ENCODE assay signal across 30 cellular contexts in genomic region chr10:112231602-112232001, GRCh38. TPM values are rescaled to one million over a fixed set of nuclear protein-coding genes. Genes with fewer than 3 reads are reported as not detected.
A peak's percentile ranks its signal among the peaks of the same experiment; 100 is the strongest.
DNase-seq lines count a peak whose midpoint lies in the region; ATAC-seq, FAIRE-seq and TF ChIP-seq lines count a peak whose summit lies in the region.
"Had no signal": no experiment of that assay in that cellular context is flagged by ENCODE, and none has a peak within 500 bp of the region (broad histone marks: within the 10 kb centered on the region; RNA-seq: fewer than 3 reads in every experiment).

No MANE protein-coding gene starts in this region.

- DNase-seq in HepG2 (ENCODE audit: low spot score) (no peak), right lobe of liver (no peak), K562 (ENCODE audit: extremely low read depth in 1 of 4, low spot score in 3 of 4) (no peak), gastrocnemius medialis (no peak), iPS-NIHi11 (ENCODE audit: low spot score) (no peak)
- no peak for DNase-seq in activated CD8-positive, alpha-beta T cell treated with anti-CD3 and anti-CD28 coated beads for 36 hours
- DNase-seq: CD4-positive, alpha-beta T cell; DMS53; GOT3; HFFc6; KBM-7; MG63; NCI-H1105 treated with DMSO at 0.1 percent for 48 hours; NCI-H2029; NCI-H2227 treated with DMSO at 0.1 percent for 48 hours; NCI-H69; PC-9 had no signal

- peak overlapping the region in 1 of 3 experiments; percentile 4; a peak in 2 of 6 replicates for H3K4me3 ChIP-seq in HepG2 (replicated peaks in 1 of 3; ENCODE audit: insufficient read depth in 1 of 3, low read depth in 2 of 3, low read length in 3 of 3)
- no peak overlapping the region for H3K4me3 ChIP-seq in right lobe of liver
- H3K4me3 ChIP-seq in K562 = no peak overlapping the region
- no peak overlapping the region for H3K4me3 ChIP-seq in gastrocnemius medialis
- H3K4me3 ChIP-seq: BLaER1, HAP-1, MG63, PC-9, SJCRH30 had no signal

- 39% methylated on average over 6 of the region's 6 CpGs for WGBS in HepG2 (ENCODE audit: low lambda C conversion rate)
- 29% methylated on average over 6 of the region's 6 CpGs for WGBS in right lobe of liver (ENCODE audit: insufficient coverage, low coverage, low lambda C conversion rate, missing lambda C conversion rate)
- WGBS in K562 (ENCODE audit: insufficient coverage, low coverage, missing lambda C conversion rate) = 4% methylated on average over 6 of the region's 6 CpGs

- no peak for TF ChIP-seq EP300 in HepG2 (IDR thresholded peaks at IDR 0.05; ENCODE audit: low read depth in 2 of 2, low read length in 2 of 2)
- TF ChIP-seq EP300 in HepG2 (CRISPR knock-in tag; IDR thresholded peaks at IDR 0.05; ENCODE audit: borderline replicate concordance) = no peak
- TF ChIP-seq EP300 in K562 (IDR thresholded peaks at IDR 0.05; ENCODE audit: low read length) = no peak

- intact Hi-C loops in HepG2 (cut with micrococcal nuclease; ENCODE audit: unreplicated experiment) (no loop called here), right lobe of liver (cut with DNase I) (no loop called here), K562 (cut with micrococcal nuclease) (no loop called here), gastrocnemius medialis (cut with DNase I; ENCODE audit: low total_unique reads) (no loop called here)
- intact Hi-C loops in activated CD8-positive, alpha-beta T cell treated with anti-CD3 and anti-CD28 coated beads for 36 hours (cut with micrococcal nuclease) = no loop called here

- H3K27me3 Mint-ChIP-seq in activated CD8-positive, alpha-beta T cell treated with anti-CD3 and anti-CD28 coated beads for 36 hours = peaks cover 8% of the 10 kb centered on the region

- ATAC-seq in HepG2 (peak; percentile 18; the same call in 1 of the 3 replicates), right lobe of liver (no peak), K562 (no peak), gastrocnemius medialis (peak; percentile 61 to 77), GM21619 (IDR thresholded peaks at IDR 0.05; ENCODE audit: unreplicated experiment) (no peak)
- no peak for ATAC-seq in activated CD8-positive, alpha-beta T cell treated with anti-CD3 and anti-CD28 coated beads for 36 hours
- ATAC-seq: Right ventricle myocardium inferior had no signal

- peak overlapping the region; percentile 30 for H3K4me2 ChIP-seq in HepG2 (ENCODE audit: low read depth, low read length)
- no peak overlapping the region for H3K4me2 ChIP-seq in K562 (ENCODE audit: insufficient read depth, low read length)
- H3K4me2 ChIP-seq: BLaER1, PC-9 had no signal

- FAIRE-seq in HepG2 (lab: Jason Lieb, UNC) (no peak), K562 (lab: Jason Lieb, UNC) (no peak)
- FAIRE-seq: D721Med, GM18507 had no signal

- no peaks in the 10 kb centered on the region for H3K36me3 ChIP-seq in HepG2 (replicated peaks in 1 of 2; ENCODE audit: control insufficient read depth in 1 of 2, insufficient read depth in 2 of 2, low read length in 2 of 2)
- no peaks in the 10 kb centered on the region for H3K36me3 ChIP-seq in right lobe of liver
- H3K36me3 ChIP-seq in K562 (ENCODE audit: control insufficient read depth, insufficient read depth, low read length) = no peaks in the 10 kb centered on the region
- H3K36me3 ChIP-seq in gastrocnemius medialis = no peaks in the 10 kb centered on the region
- H3K36me3 ChIP-seq: BLaER1, HAP-1, MG63, SJCRH30 had no signal

- TF ChIP-seq POLR2A in HepG2 (IDR thresholded peaks at IDR 0.05; ENCODE audit: insufficient read depth in 1 of 2, low read depth in 2 of 2, low read length in 2 of 2) (0 out of 4 replicates have a peak, but pooled peaks of 1 of the 2 experiments have one; percentile 21), right lobe of liver (IDR thresholded peaks at IDR 0.05) (no peak), K562 (conservative IDR thresholded peaks at IDR 0.05) (no peak), gastrocnemius medialis (IDR thresholded peaks at IDR 0.05) (no peak)

- no peaks in the 10 kb centered on the region for H3K36me3 Mint-ChIP-seq in activated CD8-positive, alpha-beta T cell treated with anti-CD3 and anti-CD28 coated beads for 36 hours (ENCODE audit: low read depth)

- H3K27ac Mint-ChIP-seq in activated CD8-positive, alpha-beta T cell treated with anti-CD3 and anti-CD28 coated beads for 36 hours = no peak overlapping the region
- H3K27ac Mint-ChIP-seq: CD4-positive, alpha-beta T cell had no signal

- TF ChIP-seq CTCF in HepG2 (CRISPR knock-in tag; IDR thresholded peaks at IDR 0.05) = no peak
- TF ChIP-seq CTCF in right lobe of liver (IDR thresholded peaks at IDR 0.05) = no peak
- no peak for TF ChIP-seq CTCF in K562 (IDR thresholded peaks at IDR 0.05 in 2 of 3, conservative IDR thresholded peaks at IDR 0.05 in 1 of 3; ENCODE audit: insufficient read depth in 2 of 3, low read depth in 1 of 3, low read length in 3 of 3)
- no peak for TF ChIP-seq CTCF in gastrocnemius medialis (IDR thresholded peaks at IDR 0.05 in 4 of 5, conservative IDR thresholded peaks at IDR 0.05 in 1 of 5)
- TF ChIP-seq CTCF in activated CD8-positive, alpha-beta T cell treated with anti-CD3 and anti-CD28 coated beads for 36 hours (IDR thresholded peaks at IDR 0.05) = no peak

- H3K27ac ChIP-seq in HepG2 (ENCODE audit: extremely low read length, insufficient read depth, low read length) (peak overlapping the region; percentile 52), right lobe of liver (no peak overlapping the region), K562 (ENCODE audit: extremely low read depth, low read depth, low read length) (no peak overlapping the region), gastrocnemius medialis (peak overlapping the region; percentile 15 to 44 (median 29))
- H3K27ac ChIP-seq: BLaER1, PC-9, SJCRH30 had no signal

- H3K27me3 ChIP-seq in HepG2 (ENCODE audit: control insufficient read depth in 1 of 2, insufficient read depth in 2 of 2, low read length in 2 of 2) (no peaks in the 10 kb centered on the region; a peak in 1 of 5 replicates), right lobe of liver (no peaks in the 10 kb centered on the region), K562 (ENCODE audit: control insufficient read depth in 2 of 2, insufficient read depth in 2 of 2, low read length in 2 of 2) (peaks cover 0 to 12% of the 10 kb centered on the region in 2 experiments; a peak in 2 of 5 replicates), gastrocnemius medialis (no peaks in the 10 kb centered on the region)
- H3K27me3 ChIP-seq: BLaER1, MG63, SJCRH30 had no signal

- H3K9me3 ChIP-seq in HepG2 (ENCODE audit: low read length) (no peaks in the 10 kb centered on the region), right lobe of liver (no peaks in the 10 kb centered on the region), K562 (replicated peaks; ENCODE audit: control insufficient read depth, insufficient read depth, low read depth, low read length) (no peaks in the 10 kb centered on the region), gastrocnemius medialis (no peaks in the 10 kb centered on the region)
- H3K9me3 ChIP-seq: HAP-1, MG63, SJCRH30 had no signal

- POLR2A ChIA-PET in HepG2 (lab: Yijun Ruan, JAX) (interaction anchor here (0.9 to 2.6 kb wide), 8 partner anchors 8 to 72 kb away, joined by 3 to 19 read pairs (median 4); no protein-coding TSS in a partner anchor), K562 (lab: Yijun Ruan, JAX) (no interaction called here)
- POLR2A ChIA-PET in activated CD8-positive, alpha-beta T cell treated with anti-CD3 and anti-CD28 coated beads for 36 hours (lab: Charles Lee) = no interaction called here

- in situ Hi-C loops in HepG2 (cut with HindIII; ENCODE audit: extremely low pct_ligation_motif_present, low pct_unique_long_range_greater_than_20kb) (no loop called here), K562 (cut with MboI) (no loop called here), gastrocnemius medialis (cut with MboI; ENCODE audit: low sequenced_read_pairs in 4 of 4) (no loop called here)

- peak overlapping the region; percentile 46 for H2AFZ ChIP-seq in HepG2 (ENCODE audit: low read length)
- no peak overlapping the region for H2AFZ ChIP-seq in K562 (ENCODE audit: low read depth, low read length)
- H2AFZ ChIP-seq: PC-9 had no signal

- H3K9me3 Mint-ChIP-seq in activated CD8-positive, alpha-beta T cell treated with anti-CD3 and anti-CD28 coated beads for 36 hours = no peaks in the 10 kb centered on the region
- H3K9me3 Mint-ChIP-seq: CD4-positive, alpha-beta T cell; HFFc6 had no signal

- H3K9me1 ChIP-seq in K562 (ENCODE audit: control insufficient read depth, insufficient read depth, low read length) = no peaks in the 10 kb centered on the region

- no peaks in the 10 kb centered on the region for H4K20me1 ChIP-seq in HepG2 (ENCODE audit: insufficient read depth, low read length)
- no peaks in the 10 kb centered on the region for H4K20me1 ChIP-seq in K562 (replicated peaks; ENCODE audit: control insufficient read depth, insufficient read depth, low read length)
- H4K20me1 ChIP-seq: BLaER1 had no signal

- no TSS peak for BruUV-seq in HepG2 (replicated peaks; lab: Mats Ljungman, UMichigan)
- no TSS peak for BruUV-seq in K562 (replicated peaks; lab: Mats Ljungman, UMichigan)

- CTCF ChIA-PET in HepG2 (lab: Yijun Ruan, JAX; ENCODE audit: low intra/inter-chr PET ratio, low total read pairs) = no interaction called here
- CTCF ChIA-PET in K562 (lab: Yijun Ruan, JAX; ENCODE audit: low intra/inter-chr PET ratio) = no interaction called here
- CTCF ChIA-PET in activated CD8-positive, alpha-beta T cell treated with anti-CD3 and anti-CD28 coated beads for 36 hours (lab: Charles Lee) = no interaction called here

- H3K4me1 ChIP-seq in HepG2 (ENCODE audit: insufficient read depth, low read length) (peaks cover 79% of the 10 kb centered on the region), right lobe of liver (peaks cover 0 to 36% (median 7%) of the 10 kb centered on the region in 4 donors), K562 (replicated peaks in 1 of 2; ENCODE audit: control insufficient read depth in 2 of 2, insufficient read depth in 2 of 2, low read length in 2 of 2) (no peaks in the 10 kb centered on the region), gastrocnemius medialis (peaks cover 6 to 14% of the 10 kb centered on the region in 2 donors)
- H3K4me1 ChIP-seq: BLaER1, HAP-1 had no signal

- peaks cover 15% of the 10 kb centered on the region for H3K79me2 ChIP-seq in HepG2 (ENCODE audit: insufficient read depth, low read length)
- no peaks in the 10 kb centered on the region for H3K79me2 ChIP-seq in K562 (ENCODE audit: control insufficient read depth, insufficient read depth, low read length)

- TF ChIP-seq RAD21 in HepG2 (CRISPR knock-in tag; IDR thresholded peaks at IDR 0.05) (no peak), K562 (CRISPR knock-in tag; conservative IDR thresholded peaks at IDR 0.05 in 1 of 2, IDR thresholded peaks at IDR 0.05 in 1 of 2) (no peak)

- H3K4me3 Mint-ChIP-seq in activated CD8-positive, alpha-beta T cell treated with anti-CD3 and anti-CD28 coated beads for 36 hours = no peak overlapping the region
- H3K4me3 Mint-ChIP-seq: CD4-positive, alpha-beta T cell; HFFc6 had no signal

- H3K9ac ChIP-seq in HepG2 (ENCODE audit: insufficient read depth, low read depth, low read length) (peak overlapping the region; percentile 19; the same call in 1 of the 2 replicates), K562 (ENCODE audit: insufficient read depth in 1 of 2, low read depth in 2 of 2, low read length in 2 of 2) (no peak overlapping the region)
- H3K9ac ChIP-seq: BLaER1 had no signal

- H3K4me1 Mint-ChIP-seq in activated CD8-positive, alpha-beta T cell treated with anti-CD3 and anti-CD28 coated beads for 36 hours (ENCODE audit: low read depth) = no peaks in the 10 kb centered on the region

RNA-seq across cellular contexts. Expression of gene GPAM, which starts 48.0 kb away (rescaled TPM):
- 130 and 140 TPM in 2 replicates for total RNA-seq in HepG2 (2016; rRNA removed; fragmentation: Illumina TruSeq; extraction: Trizol)
- 19.1 and 21.3 TPM in 2 replicates for total RNA-seq in HepG2 (2016; cell fraction: cytosol; rRNA removed; fragmentation: Illumina TruSeq; extraction: Trizol; ENCODE audit: low read depth)
- 132 and 135 TPM in 2 replicates for total RNA-seq in HepG2 (2016; cell fraction: insoluble cytoplasmic fraction; rRNA removed; fragmentation: Illumina TruSeq; extraction: Trizol)
- 47.4 and 55.1 TPM in 2 replicates for total RNA-seq in HepG2 (2016; cell fraction: membrane; rRNA removed; fragmentation: Illumina TruSeq; extraction: Trizol)
- total RNA-seq in HepG2 (2016; cell fraction: nucleus; rRNA removed; fragmentation: Illumina TruSeq; extraction: Trizol) = 251 and 257 TPM in 2 replicates
- polyA plus RNA-seq in HepG2 (2011; rRNA removed) = 36.8 and 43.0 TPM in 2 replicates
- polyA plus RNA-seq in HepG2 (2011; cell fraction: cytosol; rRNA removed) = 14.4 and 28.4 TPM in 2 replicates
- polyA plus RNA-seq in HepG2 (2011; cell fraction: nucleus; rRNA removed) = 39.1 and 57.9 TPM in 2 replicates
- 53.4 and 86.4 TPM in 2 replicates for polyA plus RNA-seq in HepG2 (2012)
- polyA plus RNA-seq in HepG2 (2016; cell fraction: cytosol; fragmentation: Illumina TruSeq; extraction: Trizol; ENCODE audit: low read depth) = 5.1 and 5.7 TPM in 2 replicates
- polyA plus RNA-seq in HepG2 (2016; cell fraction: insoluble cytoplasmic fraction; fragmentation: Illumina TruSeq; extraction: Trizol; ENCODE audit: low read depth) = 57.8 and 65.3 TPM in 2 replicates
- polyA plus RNA-seq in HepG2 (2016; cell fraction: membrane; fragmentation: Illumina TruSeq; extraction: Trizol; ENCODE audit: low read depth) = 14.2 and 17.2 TPM in 2 replicates
- 165 and 177 TPM in 2 replicates for polyA plus RNA-seq in HepG2 (2016; cell fraction: nucleus; fragmentation: Illumina TruSeq; extraction: Trizol; ENCODE audit: insufficient read depth, low read depth)
- 18.6 and 65.9 TPM in 2 replicates for polyA minus RNA-seq in HepG2 (2011; rRNA and poly(A)+ RNA removed; ENCODE audit: low replicate concordance)
- polyA minus RNA-seq in HepG2 (2011; cell fraction: cytosol; rRNA and poly(A)+ RNA removed) = 23.7 and 35.7 TPM in 2 replicates
- 174 and 229 TPM in 2 replicates for polyA minus RNA-seq in HepG2 (2011; cell fraction: nucleus; rRNA and poly(A)+ RNA removed)
- 100 to 1,000 TPM in 2 of 6 experiments, 10 to 100 TPM in 4; 78.8 to 340 (median 90.3) TPM for total RNA-seq in right lobe of liver
- total RNA-seq in K562 (2011; cell fraction: chromatin; rRNA removed; ENCODE audit: low replicate concordance) = 6.7 and 13.0 TPM in 2 replicates
- total RNA-seq in K562 (2011; cell fraction: nucleolus; rRNA removed) = 4.3 and 4.5 TPM in 2 replicates
- total RNA-seq in K562 (2011; cell fraction: nucleoplasm; rRNA removed) = 7.0 and 10.5 TPM in 2 replicates
- total RNA-seq in K562 (2014; rRNA removed) = 3.9 and 4.3 TPM in 2 replicates
- 7.4 and 8.1 TPM in 2 replicates for total RNA-seq in K562 (2014; rRNA removed; fragmentation: Illumina TruSeq; extraction: Trizol)
- total RNA-seq in K562 (2015; rRNA removed; fragmentation: Illumina TruSeq; extraction: Trizol) = 7.0 and 7.5 TPM in 2 replicates
- total RNA-seq in K562 (2021) = 7.2 and 8.0 TPM in 2 replicates
- polyA plus RNA-seq in K562 (2011; rRNA removed) = 5.3 and 7.1 TPM in 2 replicates
- polyA plus RNA-seq in K562 (2011; cell fraction: cytosol; rRNA removed) = 1.9 and 2.6 TPM in 2 replicates
- polyA plus RNA-seq in K562 (2011; cell fraction: nucleus; rRNA removed) = 6.6 and 8.9 TPM in 2 replicates
- polyA plus RNA-seq in K562 (2012) = 2.0 and 3.4 TPM in 2 replicates
- 4.8 and 5.5 TPM in 2 replicates for polyA plus RNA-seq in K562 (2014; fragmentation: Illumina TruSeq; extraction: Trizol)
- polyA plus RNA-seq in K562 (2014; fragmentation: Nextera tagmentation; extraction: Ambion mirVana) = 1 to 10 TPM; 3.5 to 4.6 TPM
- polyA plus RNA-seq in K562 (2014; rRNA removed) = 3.9 and 4.0 TPM in 2 replicates
- 11.2 and 11.7 TPM in 2 replicates for polyA minus RNA-seq in K562 (2011; rRNA and poly(A)+ RNA removed)
- polyA minus RNA-seq in K562 (2011; cell fraction: cytosol; rRNA and poly(A)+ RNA removed) = 2.7 and 3.8 TPM in 2 replicates
- polyA minus RNA-seq in K562 (2011; cell fraction: nucleus; rRNA and poly(A)+ RNA removed) = 6.1 and 10.1 TPM in 2 replicates
- total RNA-seq in gastrocnemius medialis = 1 to 10 TPM; 4.0 to 9.0 (median 4.6) TPM
- total RNA-seq in activated CD8-positive, alpha-beta T cell treated with anti-CD3 and anti-CD28 coated beads for 36 hours = 1 to 10 TPM; 7.4 to 8.6 TPM

RNA-seq across cellular contexts. Expression of gene TECTB, which starts 51.6 kb away (rescaled TPM):
- total RNA-seq in HepG2 (2016; rRNA removed; fragmentation: Illumina TruSeq; extraction: Trizol) = 1.3 and 1.8 TPM in 2 replicates
- total RNA-seq in HepG2 (2016; cell fraction: cytosol; rRNA removed; fragmentation: Illumina TruSeq; extraction: Trizol; ENCODE audit: low read depth) = 0.61 and 0.71 TPM in 2 replicates
- 1.5 and 1.9 TPM in 2 replicates for total RNA-seq in HepG2 (2016; cell fraction: insoluble cytoplasmic fraction; rRNA removed; fragmentation: Illumina TruSeq; extraction: Trizol)
- total RNA-seq in HepG2 (2016; cell fraction: membrane; rRNA removed; fragmentation: Illumina TruSeq; extraction: Trizol) = 1.0 and 1.4 TPM in 2 replicates
- total RNA-seq in HepG2 (2016; cell fraction: nucleus; rRNA removed; fragmentation: Illumina TruSeq; extraction: Trizol) = 2.4 and 2.8 TPM in 2 replicates
- polyA plus RNA-seq in HepG2 (2011; rRNA removed) = 0.78 and 1.1 TPM in 2 replicates
- polyA plus RNA-seq in HepG2 (2011; cell fraction: cytosol; rRNA removed) = 0.48 and 0.63 TPM in 2 replicates
- polyA plus RNA-seq in HepG2 (2011; cell fraction: nucleus; rRNA removed) = 1.3 and 1.7 TPM in 2 replicates
- polyA plus RNA-seq in HepG2 (2012) = 0.68 and 1.6 TPM in 2 replicates
- 0.19 and 0.38 TPM in 2 replicates for polyA plus RNA-seq in HepG2 (2016; cell fraction: cytosol; fragmentation: Illumina TruSeq; extraction: Trizol; ENCODE audit: low read depth)
- polyA plus RNA-seq in HepG2 (2016; cell fraction: insoluble cytoplasmic fraction; fragmentation: Illumina TruSeq; extraction: Trizol; ENCODE audit: low read depth) = 1.3 and 1.6 TPM in 2 replicates
- 0.73 and 0.96 TPM in 2 replicates for polyA plus RNA-seq in HepG2 (2016; cell fraction: membrane; fragmentation: Illumina TruSeq; extraction: Trizol; ENCODE audit: low read depth)
- 4.3 and 5.3 TPM in 2 replicates for polyA plus RNA-seq in HepG2 (2016; cell fraction: nucleus; fragmentation: Illumina TruSeq; extraction: Trizol; ENCODE audit: insufficient read depth, low read depth)
- polyA minus RNA-seq in HepG2 (2011; rRNA and poly(A)+ RNA removed; ENCODE audit: low replicate concordance) = 0.66 TPM in 1 of 2 replicates, not detected in the other
- polyA minus RNA-seq in HepG2 (2011; cell fraction: cytosol; rRNA and poly(A)+ RNA removed) = 0.40 TPM in 1 of 2 replicates, not detected in the other
- 0.52 and 0.99 TPM in 2 replicates for polyA minus RNA-seq in HepG2 (2011; cell fraction: nucleus; rRNA and poly(A)+ RNA removed)
- total RNA-seq in right lobe of liver = under 1 TPM; 0.18 to 0.83 (median 0.49) TPM
- not detected in 2 replicates for total RNA-seq in K562 (2011; cell fraction: chromatin; rRNA removed; ENCODE audit: low replicate concordance)
- total RNA-seq in K562 (2011; cell fraction: nucleolus; rRNA removed) = not detected in 2 replicates
- total RNA-seq in K562 (2011; cell fraction: nucleoplasm; rRNA removed) = not detected in 2 replicates
- total RNA-seq in K562 (2014; rRNA removed) = not detected in 2 replicates
- total RNA-seq in K562 (2014; rRNA removed; fragmentation: Illumina TruSeq; extraction: Trizol) = not detected in 2 replicates
- total RNA-seq in K562 (2015; rRNA removed; fragmentation: Illumina TruSeq; extraction: Trizol) = not detected in 2 replicates
- total RNA-seq in K562 (2021) = not detected in 2 replicates
- polyA plus RNA-seq in K562 (2011; rRNA removed) = not detected in 2 replicates
- not detected in 2 replicates for polyA plus RNA-seq in K562 (2011; cell fraction: cytosol; rRNA removed)
- polyA plus RNA-seq in K562 (2011; cell fraction: nucleus; rRNA removed) = not detected in 2 replicates
- polyA plus RNA-seq in K562 (2012) = not detected in 2 replicates
- not detected in 2 replicates for polyA plus RNA-seq in K562 (2014; fragmentation: Illumina TruSeq; extraction: Trizol)
- polyA plus RNA-seq in K562 (2014; fragmentation: Nextera tagmentation; extraction: Ambion mirVana) = not detected
- not detected in 2 replicates for polyA plus RNA-seq in K562 (2014; rRNA removed)
- not detected in 2 replicates for polyA minus RNA-seq in K562 (2011; rRNA and poly(A)+ RNA removed)
- polyA minus RNA-seq in K562 (2011; cell fraction: cytosol; rRNA and poly(A)+ RNA removed) = not detected in 2 replicates
- not detected in 2 replicates for polyA minus RNA-seq in K562 (2011; cell fraction: nucleus; rRNA and poly(A)+ RNA removed)
- total RNA-seq in gastrocnemius medialis = not detected
- not detected for total RNA-seq in activated CD8-positive, alpha-beta T cell treated with anti-CD3 and anti-CD28 coated beads for 36 hours
- total RNA-seq: A172; CD4-positive, alpha-beta T cell; Daoy; G401; HFFc6; HT1080; NCI-H460; PC-9; Right ventricle myocardium inferior; RPMI7951; SJCRH30 had no signal

Comparison
In these comparisons a context has a peak if more than half of its experiments do, and no peak if none do; other contexts are left out.
1. ATAC-seq: peak in HepG2 (single experiment) and gastrocnemius medialis (2 of 2); none in right lobe of liver (0 of 4), K562 (single experiment), activated CD8-positive, alpha-beta T cell treated with anti-CD3 and anti-CD28 coated beads for 36 hours (single experiment) and GM21619 (single experiment).
2. H3K27ac ChIP-seq: peak in HepG2 (single experiment) and gastrocnemius medialis (4 of 4); none in right lobe of liver (0 of 3) and K562 (single experiment).
3. Of the 241 proteins assayed by ChIP-seq in both HepG2 and K562: peak only in HepG2: HDAC2; only in K562: TFE3; in both: none; in neither: 238; mixed calls (peak in some experiments, not most) for 1.